In the genomic region with DNA sequence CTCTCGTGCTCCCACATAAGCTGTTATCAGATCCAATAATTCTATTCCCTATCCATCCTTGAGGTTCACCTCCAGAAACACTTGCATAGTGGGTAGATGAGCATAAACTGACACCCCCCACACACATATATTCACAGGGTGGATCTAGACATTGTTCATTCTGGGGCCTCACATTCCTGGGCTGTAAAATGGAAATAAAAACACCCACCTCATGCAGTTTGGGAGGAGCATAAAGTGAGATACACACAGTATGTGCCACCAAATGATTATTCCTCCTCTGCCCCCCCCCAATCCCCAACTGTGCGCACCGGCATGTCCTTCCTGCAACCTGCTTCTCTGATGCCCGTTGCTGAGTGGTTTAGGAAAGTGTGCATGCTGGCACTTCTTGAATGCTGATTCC, we compare ENCODE assay signal across 19 cellular contexts. TPM values are rescaled to one million over a fixed set of nuclear protein-coding genes. Genes with fewer than 3 reads are reported as not detected.
DNase-seq lines count a peak whose midpoint lies in the region; ATAC-seq, FAIRE-seq and TF ChIP-seq lines count a peak whose summit lies in the region.
"Had no signal": no experiment of that assay in that cellular context is flagged by ENCODE, and none has a peak within 500 bp of the region (broad histone marks: within the 10 kb centered on the region; RNA-seq: fewer than 3 reads in every experiment).

No MANE protein-coding gene starts in this region.

- H3K9me2 ChIP-seq in DOHH2 (replicated peaks; ENCODE audit: control insufficient read depth, low read length) (no peaks in the 10 kb centered on the region), OCI-LY1 (ENCODE audit: low read depth, low read length) (no peaks in the 10 kb centered on the region)

- H3K27ac ChIP-seq in DOHH2 (ENCODE audit: low read depth, low read length) (peak overlapping the region; percentile 92), OCI-LY1 (ENCODE audit: low read depth, low read length, poor library complexity, severe bottlenecking) (peak overlapping the region; percentile 100), GM12878 (ENCODE audit: control insufficient read depth, insufficient read depth) (peak overlapping the region; percentile 91; the same call in 1 of the 2 replicates)
- H3K27ac ChIP-seq: Peyer's patch had no signal

- intact Hi-C loops in GM12878 (cut with micrococcal nuclease; ENCODE audit: unreplicated experiment), result loop anchor here (5.0 to 10.0 kb wide), 3 partner anchors 44 to 496 kb away; partner anchors contain the start of gene MX2
- intact Hi-C loops in posterior vena cava (cut with DNase I), result no loop called here

- H3K27me3 ChIP-seq in DOHH2 (ENCODE audit: control insufficient read depth, low read length) (no peaks in the 10 kb centered on the region), OCI-LY1 (ENCODE audit: insufficient read depth, low read length) (no peaks in the 10 kb centered on the region), GM12878 (replicated peaks in 1 of 2; ENCODE audit: control insufficient read depth in 2 of 2, insufficient read depth in 2 of 2, low read length in 1 of 2) (no peaks in the 10 kb centered on the region)
- H3K27me3 ChIP-seq: Peyer's patch had no signal

- no peak overlapping the region for H2AFZ ChIP-seq in OCI-LY1 (ENCODE audit: low read length)
- no peak overlapping the region for H2AFZ ChIP-seq in GM12878 (ENCODE audit: control insufficient read depth, low read depth, low read length)
- H2AFZ ChIP-seq: GM23338 had no signal

- TF ChIP-seq POLR2A in GM12878 (IDR thresholded peaks at IDR 0.05; ENCODE audit: low read depth, low read length), result no peak

- TF ChIP-seq CTCF in DOHH2 (IDR thresholded peaks at IDR 0.05; ENCODE audit: low read depth, low read length, poor library complexity, severe bottlenecking), result no peak
- TF ChIP-seq CTCF in OCI-LY1 (IDR thresholded peaks at IDR 0.05; ENCODE audit: low read length), result no peak
- TF ChIP-seq CTCF in GM12878 (IDR thresholded peaks at IDR 0.05 in 2 of 3, conservative IDR thresholded peaks at IDR 0.05 in 1 of 3; ENCODE audit: control insufficient read depth in 2 of 3, extremely low read depth in 1 of 3, insufficient read depth in 1 of 3, low read depth in 3 of 3, low read length in 3 of 3), result no peak

- H3K9me3 ChIP-seq in DOHH2 (ENCODE audit: control insufficient read depth, insufficient read depth, low read length) (no peaks in the 10 kb centered on the region; the same call in 1 of the 2 replicates), OCI-LY1 (ENCODE audit: low read length) (no peaks in the 10 kb centered on the region), GM12878 (replicated peaks; ENCODE audit: control insufficient read depth, insufficient read depth, low read length) (no peaks in the 10 kb centered on the region)
- H3K9me3 ChIP-seq: HAP-1, Peyer's patch had no signal

- WGBS in GM12878 (ENCODE audit: insufficient coverage, insufficient replicate concordance, low lambda C conversion rate, missing lambda C conversion rate), result 42% methylated on average over 4 of the region's 4 CpGs

- peaks cover 58% of the 10 kb centered on the region for H3K4me1 ChIP-seq in DOHH2 (ENCODE audit: control insufficient read depth, low read length)
- H3K4me1 ChIP-seq in OCI-LY1 (ENCODE audit: insufficient read depth, low read length, severe bottlenecking), result peaks cover 67% of the 10 kb centered on the region
- H3K4me1 ChIP-seq in GM12878 (ENCODE audit: control insufficient read depth, insufficient read depth, low read length), result peaks cover 44% of the 10 kb centered on the region
- H3K4me1 ChIP-seq: HAP-1, Peyer's patch had no signal

- ATAC-seq in GM12878 (no peak), HG03095 (IDR thresholded peaks at IDR 0.05; ENCODE audit: unreplicated experiment) (no peak)

- POLR2A ChIA-PET in GM12878 (lab: Charles Lee), result no interaction called here

- no peak for FAIRE-seq in GM12878 (lab: Jason Lieb, UNC)

- BruUV-seq in GM12878 (replicated peaks; lab: Mats Ljungman, UMichigan), result no TSS peak

- in situ Hi-C loops in GM12878 (cut with MboI), result no loop called here

- H3K36me3 ChIP-seq in DOHH2 (ENCODE audit: control insufficient read depth, low read length), result peaks cover 62% of the 10 kb centered on the region
- H3K36me3 ChIP-seq in OCI-LY1 (ENCODE audit: insufficient read depth, low read length), result peaks cover 33% of the 10 kb centered on the region
- peaks cover 15% of the 10 kb centered on the region in 2 experiments for H3K36me3 ChIP-seq in GM12878 (ENCODE audit: control insufficient read depth in 2 of 2, insufficient read depth in 2 of 2, low read length in 1 of 2)
- H3K36me3 ChIP-seq: HAP-1 had no signal

- H3K4me2 ChIP-seq in DOHH2 (ENCODE audit: low read length), result peak overlapping the region; percentile 82
- H3K4me2 ChIP-seq in OCI-LY1 (ENCODE audit: low read length), result peak overlapping the region; percentile 71
- peak overlapping the region; percentile 73 for H3K4me2 ChIP-seq in GM12878 (ENCODE audit: control insufficient read depth, insufficient read depth)
- H3K4me2 ChIP-seq: GM23338 had no signal

- H3K79me2 ChIP-seq in DOHH2 (ENCODE audit: control insufficient read depth, low read length) (peaks cover 55% of the 10 kb centered on the region), OCI-LY1 (ENCODE audit: insufficient read depth, low read length) (peaks cover 9% of the 10 kb centered on the region; the same call in 1 of the 2 replicates), GM12878 (ENCODE audit: control insufficient read depth, insufficient read depth, low read length) (peaks cover 40% of the 10 kb centered on the region)

- H3F3A ChIP-seq in DOHH2 (ENCODE audit: control insufficient read depth, insufficient read depth) (peaks cover 32% of the 10 kb centered on the region), OCI-LY1 (ENCODE audit: insufficient read depth, low read length) (peaks cover 4% of the 10 kb centered on the region; the same call in 1 of the 2 replicates)

- RAD21 ChIA-PET in GM12878 (lab: Charles Lee; ENCODE audit: unreplicated experiment), result interaction anchor here (0.7 to 3.3 kb wide), 4 partner anchors 17 to 371 kb away, joined by 3 to 14 read pairs (median 4); partner anchors contain the start of gene RIPK4

- peak overlapping the region; percentile 73 for H3K4me3 ChIP-seq in DOHH2 (ENCODE audit: low read length)
- peak overlapping the region; percentile 63 for H3K4me3 ChIP-seq in OCI-LY1 (ENCODE audit: low read depth, low read length, poor library complexity, severe bottlenecking)
- H3K4me3 ChIP-seq in GM12878, result peak overlapping the region; percentile 58; the same call in 1 of the 2 replicates
- H3K4me3 ChIP-seq: GM23338, HAP-1, Peyer's patch had no signal

- TF ChIP-seq RAD21 in GM12878 (IDR thresholded peaks at IDR 0.05; ENCODE audit: insufficient read depth, low read depth, low read length), result no peak

- DNase-seq in GM12878 (ENCODE audit: low read depth, low spot score) (no peak), posterior vena cava (ENCODE audit: low spot score) (peak; percentile 45), GM03348 (ENCODE audit: low spot score) (no peak), NCI-H82 treated with DMSO at 0.1 percent for 48 hours (lab: John Stamatoyannopoulos, UW; ENCODE audit: unreplicated experiment) (no peak), HPDE6-E6E7 (ENCODE audit: extremely low spot score) (no peak)
- DNase-seq: DMS53, EL, GF-D8, Kasumi-1, NCI-H1417, NCI-H1694 treated with DMSO at 0.1 percent for 48 hours, NCI-H446 treated with DMSO at 0.1 percent for 48 hours, NCI-H526 treated with DMSO at 0.1 percent for 48 hours, Peyer's patch had no signal

- CTCF ChIA-PET in GM12878 (lab: Yijun Ruan, JAX), result interaction anchor here (1.1 to 3.1 kb wide), 7 partner anchors 12 to 578 kb away, joined by 4 to 23 read pairs (median 7); partner anchors contain the start of gene PRDM15

- SMC1A ChIA-PET in GM12878 (lab: Charles Lee; ENCODE audit: uncharacterized antibody, unreplicated experiment), result interaction anchor here (1.5 to 3.0 kb wide), 2 partner anchors 9 to 17 kb away, joined by 4 to 18 read pairs; no protein-coding TSS in a partner anchor

- H3K9ac ChIP-seq in OCI-LY1 (ENCODE audit: low read length) (peak overlapping the region; percentile 97), GM12878 (ENCODE audit: control insufficient read depth, insufficient read depth, low read length) (peak overlapping the region; percentile 79; the same call in 1 of the 2 replicates)

- TF ChIP-seq EP300 in GM12878 (IDR thresholded peaks at IDR 0.05; ENCODE audit: borderline replicate concordance in 1 of 2, control insufficient read depth in 1 of 2, low read depth in 2 of 2, low read length in 2 of 2), result no peak

- H4K20me1 ChIP-seq in DOHH2 (ENCODE audit: control insufficient read depth, insufficient read depth, low read depth, low read length) (no peaks in the 10 kb centered on the region), OCI-LY1 (ENCODE audit: insufficient read depth, low read length) (no peaks in the 10 kb centered on the region), GM12878 (ENCODE audit: control insufficient read depth, insufficient read depth) (no peaks in the 10 kb centered on the region)

RNA-seq across cellular contexts. Expression of gene PRDM15, which starts 17.9 kb away (rescaled TPM):
- 44.8 and 48.4 TPM in 2 replicates for total RNA-seq in GM12878 (2013; cell fraction: nucleolus; rRNA removed)
- 9.8 and 10.5 TPM in 2 replicates for total RNA-seq in GM12878 (2014; rRNA removed)
- 6.3 and 6.8 TPM in 2 replicates for total RNA-seq in GM12878 (2014; rRNA removed; fragmentation: Illumina TruSeq; extraction: Trizol)
- 10.8 and 16.0 TPM in 2 replicates for total RNA-seq in GM12878 (2021)
- polyA plus RNA-seq in GM12878 (2011; ENCODE audit: low read depth), result 7.0 TPM
- polyA plus RNA-seq in GM12878 (2011; rRNA removed), result 6.1 and 12.5 TPM in 2 replicates
- polyA plus RNA-seq in GM12878 (2011; cell fraction: cytosol; rRNA removed), result 11.1 and 15.7 TPM in 2 replicates
- 107 and 122 TPM in 2 replicates for polyA plus RNA-seq in GM12878 (2011; cell fraction: nucleus; rRNA removed)
- 10.3 and 10.7 TPM in 2 replicates for polyA plus RNA-seq in GM12878 (2012)
- 6.0 and 9.0 TPM in 2 replicates for polyA plus RNA-seq in GM12878 (2014; fragmentation: Illumina TruSeq; extraction: Trizol)
- polyA plus RNA-seq in GM12878 (2014; fragmentation: Nextera tagmentation; extraction: Ambion mirVana), result 1 to 10 TPM; 2.2 to 2.8 TPM
- polyA plus RNA-seq in GM12878 (2014; rRNA removed), result 12.4 and 16.2 TPM in 2 replicates
- polyA plus RNA-seq in GM12878 (2016; fragmentation: Nextera tagmentation; extraction: Ambion mirVana), result 1 to 10 TPM; 7.2 to 8.2 TPM
- 17.7 and 31.5 TPM in 2 replicates for polyA minus RNA-seq in GM12878 (2011; rRNA and poly(A)+ RNA removed)
- 4.0 and 8.4 TPM in 2 replicates for polyA minus RNA-seq in GM12878 (2011; cell fraction: cytosol; rRNA and poly(A)+ RNA removed)
- 19.6 and 32.8 TPM in 2 replicates for polyA minus RNA-seq in GM12878 (2011; cell fraction: nucleus; rRNA and poly(A)+ RNA removed)
- total RNA-seq in posterior vena cava, result 1 to 10 TPM; 2.9 to 5.0 TPM
